Comparison of ENCODE assay signal across 30 cellular contexts in genomic region chr9:90204128-90204838, GRCh38.
"Had no signal": no experiment of that assay in that cellular context is flagged by ENCODE, and none has a peak within 500 bp of the region (broad histone marks: within the 10 kb centered on the region; RNA-seq: fewer than 3 reads in every experiment).

No MANE protein-coding gene starts in this region.

- H3K36me3 Mint-ChIP-seq: activated naive CD8-positive, alpha-beta T cell treated with anti-CD3 and anti-CD28 coated beads for 36 hours had no signal

- DNase-seq: activated CD4-positive, alpha-beta T cell treated with anti-CD3 and anti-CD28 coated beads, Interleukin-2, amount 10 ng/mL, durations not matched to agents 24 days and 14 days; activated CD4-positive, alpha-beta T cell treated with anti-CD3 and anti-CD28 coated beads, Interleukin-2, amount 50 U/mL, for 4 hours; activated CD4-positive, CD25-positive, alpha-beta regulatory T cell; activated CD8-positive, alpha-beta T cell treated with anti-CD3 and anti-CD28 coated beads for 36 hours; activated effector memory CD4-positive, alpha-beta T cell treated with anti-CD3 and anti-CD28 coated beads, Interleukin-2, amount 50 U/mL, for 16 hours; activated naive CD4-positive, alpha-beta T cell; activated naive CD4-positive, alpha-beta T cell treated with anti-CD3 and anti-CD28 coated beads, Interleukin-2, amount 50 U/mL, for 16 hours; activated naive CD8-positive, alpha-beta T cell treated with anti-CD3 and anti-CD28 coated beads for 36 hours; activated T-cell treated with anti-CD3 and anti-CD28 coated beads, Interleukin-2, amount 50 U/mL, for 1 hour; activated T-cell treated with anti-CD3 and anti-CD28 coated beads, Interleukin-2, amount 50 U/mL, for 72 hours; amniotic stem cell; aorta; brain microvascular endothelial cell; central memory CD4-positive, alpha-beta T cell; MV-4-11; NCI-H1092; NCI-H1436 treated with DMSO at 0.1 percent for 48 hours; NCI-H1694 treated with DMSO at 0.1 percent for 48 hours; NCI-H2029; NCI-H510A; NCI-H748 treated with DMSO at 0.1 percent for 48 hours; NK-92 treated with Interleukin-12 subunit alpha and Interleukin-12 subunit beta, amount 100 ng/mL, for 24 hours; PC-3; Peyer's patch; RPMI8226; SHP77 treated with DMSO at 0.1 percent for 48 hours; SK-N-SH had no signal

- H3K27me3 Mint-ChIP-seq: activated CD8-positive, alpha-beta T cell treated with anti-CD3 and anti-CD28 coated beads for 36 hours had no signal

- H3K4me3 Mint-ChIP-seq: activated CD4-positive, alpha-beta T cell treated with anti-CD3 and anti-CD28 coated beads, Interleukin-2, amount 10 ng/mL, durations not matched to agents 24 days and 14 days; activated CD8-positive, alpha-beta T cell treated with anti-CD3 and anti-CD28 coated beads for 36 hours; activated naive CD8-positive, alpha-beta T cell treated with anti-CD3 and anti-CD28 coated beads for 36 hours; activated T-cell treated with anti-CD3 and anti-CD28 coated beads, Interleukin-2, amount 50 U/mL, for 72 hours; activated T-helper 17 cell treated with anti-CD3 and anti-CD28 coated beads, Interleukin-2, amount 50 U/mL, for 72 hours; T-helper 1 cell treated with Interleukin-12 subunit alpha and Interleukin-12 subunit beta and Interleukin-4 antibody, amounts not matched to agents 30 μg/mL and 1 μg/mL, for 36 hours; T-helper 2 cell treated with Interferon-gamma antibody and Interleukin-4, amounts not matched to agents 5 μg/mL and 100 μg/mL, for 36 hours had no signal

- H3K4me1 Mint-ChIP-seq: activated CD4-positive, alpha-beta T cell treated with anti-CD3 and anti-CD28 coated beads, Interleukin-2, amount 10 ng/mL, durations not matched to agents 24 days and 14 days; activated naive CD8-positive, alpha-beta T cell treated with anti-CD3 and anti-CD28 coated beads for 36 hours; activated T-helper 17 cell treated with anti-CD3 and anti-CD28 coated beads, Interleukin-2, amount 50 U/mL, for 72 hours had no signal

- H3K9me3 Mint-ChIP-seq: activated CD4-positive, alpha-beta T cell treated with anti-CD3 and anti-CD28 coated beads, Interleukin-2, amount 10 ng/mL, durations not matched to agents 24 days and 14 days; activated CD8-positive, alpha-beta T cell treated with anti-CD3 and anti-CD28 coated beads for 36 hours; activated naive CD8-positive, alpha-beta T cell treated with anti-CD3 and anti-CD28 coated beads for 36 hours; activated T-cell treated with anti-CD3 and anti-CD28 coated beads, Interleukin-2, amount 50 U/mL, for 72 hours; activated T-helper 17 cell treated with anti-CD3 and anti-CD28 coated beads, Interleukin-2, amount 50 U/mL, for 72 hours; T-helper 1 cell treated with Interleukin-12 subunit alpha and Interleukin-12 subunit beta and Interleukin-4 antibody, amounts not matched to agents 30 μg/mL and 1 μg/mL, for 36 hours; T-helper 2 cell treated with Interferon-gamma antibody and Interleukin-4, amounts not matched to agents 5 μg/mL and 100 μg/mL, for 36 hours had no signal

- ATAC-seq: activated CD8-positive, alpha-beta T cell treated with anti-CD3 and anti-CD28 coated beads for 36 hours; activated T-cell treated with anti-CD3 and anti-CD28 coated beads, Interleukin-2, amount 50 U/mL, for 72 hours; activated T-helper 17 cell treated with anti-CD3 and anti-CD28 coated beads, Interleukin-2, amount 50 U/mL, for 72 hours; PC-3 had no signal

- H3K27ac Mint-ChIP-seq: activated CD4-positive, alpha-beta T cell treated with anti-CD3 and anti-CD28 coated beads, Interleukin-2, amount 10 ng/mL, durations not matched to agents 24 days and 14 days; activated CD8-positive, alpha-beta T cell treated with anti-CD3 and anti-CD28 coated beads for 36 hours; activated naive CD8-positive, alpha-beta T cell treated with anti-CD3 and anti-CD28 coated beads for 36 hours; activated T-cell treated with anti-CD3 and anti-CD28 coated beads, Interleukin-2, amount 50 U/mL, for 72 hours; activated T-helper 17 cell treated with anti-CD3 and anti-CD28 coated beads, Interleukin-2, amount 50 U/mL, for 72 hours; T-helper 1 cell treated with Interleukin-12 subunit alpha and Interleukin-12 subunit beta and Interleukin-4 antibody, amounts not matched to agents 30 μg/mL and 1 μg/mL, for 36 hours; T-helper 2 cell treated with Interferon-gamma antibody and Interleukin-4, amounts not matched to agents 5 μg/mL and 100 μg/mL, for 36 hours had no signal
